Comparison of ENCODE assay signal across 8 cellular contexts in the genomic region with DNA sequence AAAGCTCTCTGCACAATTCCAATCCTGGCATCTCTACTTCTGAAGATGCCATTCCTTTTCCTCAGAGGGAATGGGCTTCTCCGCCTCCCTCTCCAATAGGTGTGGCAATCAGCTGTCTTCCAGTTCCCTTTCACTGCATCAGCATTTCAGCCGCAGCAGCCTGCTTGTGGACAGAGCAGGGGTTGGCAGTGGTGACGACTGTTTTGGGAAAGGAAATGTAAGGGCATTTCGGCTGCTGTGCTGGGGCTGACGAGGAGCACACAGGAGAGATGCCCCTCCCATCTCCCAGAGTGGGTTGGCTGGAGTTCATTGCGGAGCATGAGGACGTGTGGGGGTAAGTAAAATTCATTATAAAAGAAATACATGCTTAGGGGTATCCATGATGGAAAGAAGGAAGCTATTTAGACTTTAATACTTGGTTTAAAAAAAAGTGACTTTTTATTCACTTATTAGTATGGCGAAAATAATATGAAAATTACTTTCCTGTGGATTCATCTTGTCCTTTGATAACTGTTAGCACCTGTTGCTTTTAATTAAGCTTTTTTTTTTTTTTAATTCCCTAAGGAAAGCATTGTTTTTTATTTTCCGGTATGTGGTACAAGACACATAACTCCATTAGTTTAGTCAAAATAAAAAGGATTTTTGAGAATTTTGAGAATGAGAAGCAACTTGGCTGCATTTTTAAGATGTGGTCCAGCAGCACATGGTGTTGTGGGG. TPM values are rescaled to one million over a fixed set of nuclear protein-coding genes. Genes with fewer than 3 reads are reported as not detected.
DNase-seq lines count a peak whose midpoint lies in the region; ATAC-seq and TF ChIP-seq lines count a peak whose summit lies in the region.

A gene with protein sequence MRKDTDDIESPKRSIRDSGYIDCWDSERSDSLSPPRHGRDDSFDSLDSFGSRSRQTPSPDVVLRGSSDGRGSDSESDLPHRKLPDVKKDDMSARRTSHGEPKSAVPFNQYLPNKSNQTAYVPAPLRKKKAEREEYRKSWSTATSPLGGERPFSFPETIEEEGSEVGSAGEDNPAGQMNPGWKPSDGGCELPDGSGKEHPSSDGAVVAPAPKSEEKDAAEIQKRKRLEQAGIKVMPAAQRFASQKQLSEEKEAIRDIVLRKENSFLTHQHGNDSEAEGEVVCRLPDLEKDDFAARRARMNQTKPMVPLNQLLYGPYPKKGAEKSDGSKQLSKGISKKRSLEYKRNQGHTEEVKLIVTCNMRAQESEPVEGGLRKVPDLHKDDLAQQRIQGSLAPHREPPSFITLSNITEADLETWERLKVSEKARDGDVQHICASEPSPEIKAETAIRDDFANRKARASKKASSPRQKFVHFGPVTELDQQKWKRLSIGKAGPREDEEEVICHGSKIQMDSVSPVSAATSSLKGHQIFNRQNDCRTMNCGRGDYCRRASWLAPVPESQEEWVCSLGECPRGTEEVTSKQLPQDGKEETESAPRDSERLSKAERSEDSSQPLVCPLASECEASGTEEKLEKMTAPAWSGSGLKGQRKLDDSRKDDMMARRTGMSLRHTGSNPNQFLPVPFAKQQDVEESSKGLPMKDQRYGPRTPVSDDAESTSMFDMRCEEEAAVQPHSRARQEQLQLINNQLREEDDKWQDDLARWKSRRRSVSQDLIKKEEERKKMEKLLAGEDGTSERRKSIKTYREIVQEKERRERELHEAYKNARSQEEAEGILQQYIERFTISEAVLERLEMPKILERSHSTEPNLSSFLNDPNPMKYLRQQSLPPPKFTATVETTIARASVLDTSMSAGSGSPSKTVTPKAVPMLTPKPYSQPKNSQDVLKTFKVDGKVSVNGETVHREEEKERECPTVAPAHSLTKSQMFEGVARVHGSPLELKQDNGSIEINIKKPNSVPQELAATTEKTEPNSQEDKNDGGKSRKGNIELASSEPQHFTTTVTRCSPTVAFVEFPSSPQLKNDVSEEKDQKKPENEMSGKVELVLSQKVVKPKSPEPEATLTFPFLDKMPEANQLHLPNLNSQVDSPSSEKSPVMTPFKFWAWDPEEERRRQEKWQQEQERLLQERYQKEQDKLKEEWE (N-terminal part only) (plus strand): TSS at position 141 of the 717 bp plus-strand sequence. CDS start 67,839 bp downstream, outside the sequence.

- no peak within 1 kb of the TSS for H3K4me3 Mint-ChIP-seq in endodermal cell

- no peak within 1 kb of the TSS for H3K4me3 ChIP-seq in endodermal cell (ENCODE audit: low read length)
- H3K4me3 ChIP-seq in lower lobe of right lung = peak within 1 kb of the TSS; percentile 41
- H3K4me3 ChIP-seq in suprapubic skin = no peak within 1 kb of the TSS

- 75% methylated on average over 8 of the region's 9 CpGs; no CpG with 5 or more reads in 1 of the 2 experiments for WGBS in endodermal cell (ENCODE audit: insufficient coverage in 1 of 2, insufficient read length in 1 of 2), 2 experiments
- 17% methylated on average over 9 of the region's 9 CpGs for WGBS in suprapubic skin

- no peak within 1 kb of the TSS for H3K27ac ChIP-seq in endodermal cell (ENCODE audit: low read depth, low read length)
- H3K27ac ChIP-seq in lower lobe of right lung = peak within 1 kb of the TSS; percentile 72
- H3K27ac ChIP-seq in suprapubic skin = peak within 1 kb of the TSS; percentile 47

- ATAC-seq in lower lobe of right lung (peak; percentile 65 to 80), GM21515 (IDR thresholded peaks at IDR 0.05; ENCODE audit: unreplicated experiment) (no peak)

- no peak within 1 kb of the TSS for H3K27ac Mint-ChIP-seq in endodermal cell

- peaks cover 23% of the 10 kb centered on the region for H3K4me1 Mint-ChIP-seq in endodermal cell

- H3K27me3 ChIP-seq in endodermal cell (ENCODE audit: control insufficient read depth, insufficient read depth, low read length, poor library complexity, severe bottlenecking) (no peaks in the 10 kb centered on the region), lower lobe of right lung (ENCODE audit: low read depth) (no peaks in the 10 kb centered on the region), suprapubic skin (no peaks in the 10 kb centered on the region)

- intact Hi-C loops in lower lobe of right lung (cut with DNase I) = no loop called here

- no peaks in the 10 kb centered on the region for H3K36me3 Mint-ChIP-seq in endodermal cell (ENCODE audit: low read depth)

- peak; percentile 45 for DNase-seq in HS-27A (ENCODE audit: low read depth)
- DNase-seq in endodermal cell = peak; percentile 77
- DNase-seq in lower lobe of right lung = peak; percentile 49
- peak; percentile 75 to 81 for DNase-seq in suprapubic skin (ENCODE audit: low spot score in 2 of 2)
- DNase-seq in stimulated activated naive CD4-positive, alpha-beta T cell (lab: John Stamatoyannopoulos, UW) = no peak
- no peak for DNase-seq in DMS 273 (lab: John Stamatoyannopoulos, UW; ENCODE audit: unreplicated experiment)
- DNase-seq in retina = no peak

- H3K27me3 Mint-ChIP-seq in endodermal cell (ENCODE audit: insufficient read depth) = peaks cover 9% of the 10 kb centered on the region

- no peaks in the 10 kb centered on the region for H3K9me3 Mint-ChIP-seq in endodermal cell

- TF ChIP-seq CTCF in endodermal cell (conservative IDR thresholded peaks at IDR 0.05) (no peak), lower lobe of right lung (IDR thresholded peaks at IDR 0.05) (no peak), suprapubic skin (IDR thresholded peaks at IDR 0.05) (no peak)

- H3K9ac ChIP-seq in endodermal cell (ENCODE audit: extremely low read depth, low read length, poor library complexity, severe bottlenecking) = no peak within 1 kb of the TSS

- TF ChIP-seq EP300 in suprapubic skin (IDR thresholded peaks at IDR 0.05) = no peak

- H3K4me1 ChIP-seq in endodermal cell (ENCODE audit: control insufficient read depth, insufficient read depth, low read length) (peaks cover 8% of the 10 kb centered on the region), lower lobe of right lung (peaks cover 40% of the 10 kb centered on the region), suprapubic skin (peaks cover 39% of the 10 kb centered on the region)

- H3K36me3 ChIP-seq in endodermal cell (ENCODE audit: control insufficient read depth, insufficient read depth, low read length) = no peaks in the 10 kb centered on the region
- no peaks in the 10 kb centered on the region for H3K36me3 ChIP-seq in lower lobe of right lung
- no peaks in the 10 kb centered on the region for H3K36me3 ChIP-seq in suprapubic skin

- TF ChIP-seq POLR2A in suprapubic skin (IDR thresholded peaks at IDR 0.05) = no peak

- H3K9me3 ChIP-seq in endodermal cell (ENCODE audit: control insufficient read depth, low read length) (no peaks in the 10 kb centered on the region), lower lobe of right lung (no peaks in the 10 kb centered on the region), suprapubic skin (no peaks in the 10 kb centered on the region)

RNA-seq across cellular contexts. Expression of the gene that starts here (rescaled TPM):
- 1 to 10 TPM; 3.1 to 5.8 TPM for total RNA-seq in endodermal cell
- polyA plus RNA-seq in endodermal cell (2013, experiment 1 of 2) = 14.1 TPM
- polyA plus RNA-seq in endodermal cell (2013, experiment 2 of 2) = 13.5 TPM
- 267 TPM for total RNA-seq in lower lobe of right lung
- total RNA-seq in suprapubic skin = 10 to 100 TPM in 3 of 4 donors, 1 to 10 TPM in 1; 8.5 to 32.6 (median 27.0) TPM

Comparison
In these comparisons a context has a peak if more than half of its experiments do, and no peak if none do; other contexts are left out.
1. DNase-seq: peak in HS-27A (single experiment), endodermal cell (single experiment), lower lobe of right lung (single experiment) and suprapubic skin (2 of 2); none in stimulated activated naive CD4-positive, alpha-beta T cell (0 of 6), DMS 273 (single experiment) and retina (single experiment).